Comparison of ENCODE assay signal across 8 cellular contexts in genomic region chr15:65981837-65982696, GRCh38.
DNase-seq lines count a peak whose midpoint lies in the region; ATAC-seq, FAIRE-seq and TF ChIP-seq lines count a peak whose summit lies in the region.

No MANE protein-coding gene starts in this region.

- no peaks in the 10 kb centered on the region for H4K20me1 ChIP-seq in hepatocyte (ENCODE audit: insufficient read depth, poor library complexity, severe bottlenecking)

- H3K4me2 ChIP-seq in A549 (peak overlapping the region; percentile 80), hepatocyte (peak overlapping the region; percentile 92)

- peak overlapping the region in 1 of 2 experiments; percentile 23; a peak in 2 of 6 replicates for H3K27ac ChIP-seq in A549
- no peak overlapping the region for H3K27ac ChIP-seq in hepatocyte

- no peak for FAIRE-seq in A549 (lab: Jason Lieb, UNC)

- H3K9me2 ChIP-seq in hepatocyte (replicated peaks; ENCODE audit: insufficient read depth) = no peaks in the 10 kb centered on the region

- TF ChIP-seq RAD21 in A549 (conservative IDR thresholded peaks at IDR 0.05 in 1 of 2, IDR thresholded peaks at IDR 0.05 in 1 of 2) = 0 out of 5 replicates have a peak, but pooled peaks of 1 of the 2 experiments have one; percentile 16

- H3K36me3 ChIP-seq in hepatocyte (replicated peaks; ENCODE audit: insufficient read depth, low read depth) = no peaks in the 10 kb centered on the region

- peak; percentile 24; the same call in 2 of the 3 replicates for TF ChIP-seq CTCF in A549 (IDR thresholded peaks at IDR 0.05)
- peak; percentile 28 for TF ChIP-seq CTCF in hepatocyte (IDR thresholded peaks at IDR 0.05; ENCODE audit: poor library complexity)

- no peak overlapping the region for H2AFZ ChIP-seq in hepatocyte

- CTCF ChIA-PET in A549 (lab: Yijun Ruan, JAX) = interaction anchor here (0.7 to 7.0 kb wide), 25 partner anchors 9 to 516 kb away, joined by 3 to 50 read pairs (median 4); partner anchors contain the start of gene SNAPC5

- ATAC-seq in A549 (peak; percentile 76 to 82), GM19023 (IDR thresholded peaks at IDR 0.05; ENCODE audit: unreplicated experiment) (peak; percentile 69), GM18519 (IDR thresholded peaks at IDR 0.05; ENCODE audit: low FRiP score, unreplicated experiment) (no peak)

- H3K4me1 ChIP-seq in A549 = peaks cover 3% of the 10 kb centered on the region; the same call in 1 of the 3 replicates
- H3K4me1 ChIP-seq in hepatocyte (ENCODE audit: insufficient read depth) = no peaks in the 10 kb centered on the region

- H3K9me3 ChIP-seq in A549 = no peaks in the 10 kb centered on the region
- H3K9me3 ChIP-seq in hepatocyte (ENCODE audit: low read depth) = no peaks in the 10 kb centered on the region

- H3K4me3 ChIP-seq in A549 (peak overlapping the region; percentile 37), hepatocyte (peak overlapping the region; percentile 42)

- peak in 1 of 2 experiments; percentile 70 for DNase-seq in A549 (ENCODE audit: low read depth in 1 of 2, low spot score in 1 of 2)
- DNase-seq in NCI-H226 = peak; percentile 46
- peak; percentile 52 for DNase-seq in activated T-cell treated with anti-CD3 and anti-CD28 coated beads for 48 hours (ENCODE audit: low read depth)
- DNase-seq in hepatocyte (ENCODE audit: low spot score) = peak; percentile 69
- peak; percentile 11 to 43 for DNase-seq in stimulated activated CD4-positive, alpha-beta T cell treated with anti-CD3 and anti-CD28 coated beads, Interleukin-15, amount 100 ng/mL, for 48 hours (ENCODE audit: low read depth in 2 of 2)
- no peak for DNase-seq in inferior parietal cortex (ENCODE audit: extremely low spot score)

- no peak for TF ChIP-seq POLR2A in A549 (IDR thresholded peaks at IDR 0.05; ENCODE audit: low read length)

- peaks cover 35% of the 10 kb centered on the region for H3K27me3 ChIP-seq in hepatocyte

- POLR2A ChIA-PET in A549 (lab: Yijun Ruan, JAX) = interaction anchor here (0.9 kb wide), 1 partner anchor 371 kb away, joined by 3 read pairs; no protein-coding TSS in a partner anchor

- TF ChIP-seq EP300 in A549 (IDR thresholded peaks at IDR 0.05) = no peak

- 66% methylated on average over 6 of the region's 43 CpGs for WGBS in A549 (ENCODE audit: missing lambda C conversion rate)
- WGBS in hepatocyte (ENCODE audit: low lambda C conversion rate, missing lambda C conversion rate) = 8% methylated on average over 43 of the region's 43 CpGs

- H3K79me2 ChIP-seq in hepatocyte = no peaks in the 10 kb centered on the region

TF ChIP-seq in A549, 52 proteins besides CTCF, POLR2A, EP300 and RAD21:
- TF ChIP-seq SMC3 (IDR thresholded peaks at IDR 0.05) (peak; percentile 15; the same call in 1 of the 3 replicates), PHF8 (IDR thresholded peaks at IDR 0.05; ENCODE audit: borderline replicate concordance, low read depth) (no peak), FOSL2 (IDR thresholded peaks at IDR 0.05) (no peak), FOSL2 (CRISPR knock-in tag; IDR thresholded peaks at IDR 0.05) (0 out of 2 replicates have a peak, but pooled peaks have one; percentile 19)
